In genomic region chr18:34959211-34959829, GRCh38 we compare ENCODE assay signal across 1 cellular context.
TF ChIP-seq lines count a peak whose summit lies in the region.

No MANE protein-coding gene starts in this region.

TF ChIP-seq in HCT116, 20 proteins besides CTCF, POLR2A, EP300 and RAD21 (continued from another document):
- TF ChIP-seq ZNF274 (IDR thresholded peaks at IDR 0.05; ENCODE audit: low read depth, low read length) (no peak), TCF7L2 (IDR thresholded peaks at IDR 0.05; ENCODE audit: borderline replicate concordance, extremely low read depth, insufficient read depth, insufficient read length) (no peak), CBX3 (IDR thresholded peaks at IDR 0.05; ENCODE audit: low read depth) (no peak), EZH2phosphoT487 (IDR thresholded peaks at IDR 0.05; ENCODE audit: borderline replicate concordance) (no peak), ATF3 (IDR thresholded peaks at IDR 0.05) (no peak)
